Comparison of ENCODE assay signal across 2 cellular contexts in genomic region chr15:80093854-80094418, GRCh38.
TF ChIP-seq lines count a peak whose summit lies in the region.

No MANE protein-coding gene starts in this region.

TF ChIP-seq in HEK293T, 16 proteins besides CTCF, POLR2A, EP300 and RAD21 (continued from another document):
- peak; percentile 73 for TF ChIP-seq PKNOX1 (IDR thresholded peaks at IDR 0.05)
TF ChIP-seq in HEK293T: peak in this region for 1.

TF ChIP-seq in K562, 482 proteins besides CTCF, POLR2A, EP300 and RAD21 (continued from another document and continues in another):
- TF ChIP-seq STAT6 (CRISPR knock-in tag; IDR thresholded peaks at IDR 0.05): no peak
- TF ChIP-seq HOMEZ (CRISPR knock-in tag; IDR thresholded peaks at IDR 0.05): no peak
- no peak for TF ChIP-seq HNRNPH1 (optimal IDR thresholded peaks at IDR 0.05; ENCODE audit: low read depth, low read length)
- TF ChIP-seq ZNF609 (CRISPR knock-in tag; IDR thresholded peaks at IDR 0.05; ENCODE audit: borderline replicate concordance): no peak
- TF ChIP-seq ZNF431 (CRISPR knock-in tag; IDR thresholded peaks at IDR 0.05): no peak
- TF ChIP-seq TEAD4 (IDR thresholded peaks at IDR 0.05; ENCODE audit: low read length): peak; percentile 72
- TF ChIP-seq TEAD4 (CRISPR knock-in tag; IDR thresholded peaks at IDR 0.05; ENCODE audit: borderline replicate concordance): no peak
- no peak for TF ChIP-seq CBX3 (IDR thresholded peaks at IDR 0.05; ENCODE audit: borderline replicate concordance in 1 of 2, low read length in 2 of 2)
- TF ChIP-seq E4F1 (CRISPR knock-in tag; IDR thresholded peaks at IDR 0.05; ENCODE audit: borderline replicate concordance): no peak
- no peak for TF ChIP-seq ZNF212 (CRISPR knock-in tag; IDR thresholded peaks at IDR 0.05)
- no peak for TF ChIP-seq USF2 (CRISPR knock-in tag; IDR thresholded peaks at IDR 0.05)
- TF ChIP-seq ZNF347 (CRISPR knock-in tag; IDR thresholded peaks at IDR 0.05; ENCODE audit: low read depth): no peak
- 0 out of 2 replicates have a peak, but pooled peaks have one; percentile 47 for TF ChIP-seq JUN (IDR thresholded peaks at IDR 0.05; ENCODE audit: borderline replicate concordance, low read depth, low read length)
- TF ChIP-seq JUN (CRISPR knock-in tag; IDR thresholded peaks at IDR 0.05; ENCODE audit: borderline replicate concordance): no peak
- TF ChIP-seq NFE2L1 (tag; IDR thresholded peaks at IDR 0.05; ENCODE audit: borderline replicate concordance, low read depth): no peak
- no peak for TF ChIP-seq BACH1 (tag; IDR thresholded peaks at IDR 0.05)
- 0 out of 4 replicates have a peak, but pooled peaks of 1 of the 2 experiments have one; percentile 13 for TF ChIP-seq MNT (conservative IDR thresholded peaks at IDR 0.05)
- TF ChIP-seq HNRNPK (IDR thresholded peaks at IDR 0.05; ENCODE audit: low read depth, low read length, poor library complexity, severe bottlenecking): no peak
- peak in 1 of 2 experiments; percentile 77; a peak in 2 of 4 replicates for TF ChIP-seq RCOR1 (IDR thresholded peaks at IDR 0.05; ENCODE audit: borderline replicate concordance in 1 of 2, low read depth in 2 of 2, low read length in 2 of 2)
- TF ChIP-seq MYBL2 (IDR thresholded peaks at IDR 0.05; ENCODE audit: low read depth): no peak
- TF ChIP-seq MYBL2 (CRISPR knock-in tag; IDR thresholded peaks at IDR 0.05; ENCODE audit: borderline replicate concordance): no peak
- TF ChIP-seq BRD4 (IDR thresholded peaks at IDR 0.05): no peak
- TF ChIP-seq ZBTB8A (IDR thresholded peaks at IDR 0.05; ENCODE audit: partially characterized antibody): no peak
- peak; percentile 73 for TF ChIP-seq SMARCA4 (IDR thresholded peaks at IDR 0.05)
- no peak for TF ChIP-seq FOXA3 (CRISPR knock-in tag; conservative IDR thresholded peaks at IDR 0.05 in 1 of 2, IDR thresholded peaks at IDR 0.05 in 1 of 2)
- no peak for TF ChIP-seq CREM (IDR thresholded peaks at IDR 0.05; ENCODE audit: low read depth)
- no peak for TF ChIP-seq GABPA (tag; conservative IDR thresholded peaks at IDR 0.05; ENCODE audit: low read depth)
- TF ChIP-seq ZBTB12 (CRISPR knock-in tag; IDR thresholded peaks at IDR 0.05): no peak
- TF ChIP-seq ZNF217 (CRISPR knock-in tag; IDR thresholded peaks at IDR 0.05): no peak
- no peak for TF ChIP-seq DEAF1 (CRISPR knock-in tag; IDR thresholded peaks at IDR 0.05)
- no peak for TF ChIP-seq ZBTB33 (CRISPR knock-in tag; IDR thresholded peaks at IDR 0.05)
- peak; percentile 21; the same call in 1 of the 2 replicates for TF ChIP-seq ZEB2 (IDR thresholded peaks at IDR 0.05)
- TF ChIP-seq MAZ (CRISPR knock-in tag; conservative IDR thresholded peaks at IDR 0.05 in 1 of 2, IDR thresholded peaks at IDR 0.05 in 1 of 2): no peak
- TF ChIP-seq C11orf30 (IDR thresholded peaks at IDR 0.05; ENCODE audit: low read depth): 0 out of 2 replicates have a peak, but pooled peaks have one; percentile 43
- TF ChIP-seq GTF2E2 (tag; IDR thresholded peaks at IDR 0.05): no peak
- TF ChIP-seq FOXA1 (IDR thresholded peaks at IDR 0.05; ENCODE audit: borderline replicate concordance): no peak
- TF ChIP-seq KAT2B (IDR thresholded peaks at IDR 0.05; ENCODE audit: low read depth, low read length): no peak
- no peak for TF ChIP-seq FOXP1 (CRISPR knock-in tag; IDR thresholded peaks at IDR 0.05)
- peak; percentile 73; the same call in 1 of the 2 replicates for TF ChIP-seq ZBTB5 (IDR thresholded peaks at IDR 0.05)
